In the genomic region with DNA sequence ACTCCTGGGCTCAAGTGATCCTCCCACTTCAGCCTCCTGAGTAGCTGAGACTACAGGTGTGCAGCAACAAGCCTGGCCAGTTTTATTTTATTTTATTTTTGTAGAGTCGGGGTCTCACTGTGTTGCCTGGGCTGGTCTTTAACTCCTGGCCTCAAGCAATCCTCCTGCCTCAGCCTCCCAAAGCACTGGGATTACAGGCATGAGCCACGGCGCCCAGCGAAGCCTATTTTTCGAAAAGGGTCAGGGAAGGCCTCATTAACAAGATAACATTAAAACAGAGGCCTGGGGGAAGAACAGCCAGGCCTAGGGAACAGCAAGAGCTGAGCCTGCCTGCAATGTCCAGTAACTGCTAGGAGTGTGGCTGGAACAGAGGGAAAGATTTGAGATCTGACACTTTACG, we compare ENCODE assay signal across 27 cellular contexts.
"Had no signal": no experiment of that assay in that cellular context is flagged by ENCODE, and none has a peak within 500 bp of the region (broad histone marks: within the 10 kb centered on the region; RNA-seq: fewer than 3 reads in every experiment).

No MANE protein-coding gene starts in this region.

- FAIRE-seq: urothelium cell line had no signal

- H3K4me1 ChIP-seq: stomach, suprapubic skin, testis, thyroid gland, tibial artery, tibial nerve, transverse colon, upper lobe of left lung, upper lobe of right lung, uterus, vagina had no signal

- H3K36me3 ChIP-seq: stomach, suprapubic skin, thoracic aorta, thyroid gland, tibial artery, tibial nerve, transverse colon, upper lobe of left lung, upper lobe of right lung, uterus, vagina had no signal

- H3K4me3 ChIP-seq: stomach, suprapubic skin, testis, thoracic aorta, thyroid gland, tibial artery, tibial nerve, transverse colon, upper lobe of left lung, upper lobe of right lung, uterus, vagina had no signal

- H3K9me3 ChIP-seq: stomach, suprapubic skin, testis, thoracic aorta, thyroid gland, tibial artery, transverse colon, upper lobe of left lung, upper lobe of right lung, uterus, vagina had no signal

- DNase-seq: stimulated activated CD4-positive, alpha-beta T cell treated with anti-CD3 and anti-CD28 coated beads, Interleukin-2, amount 100 ng/mL, for 48 hours; stimulated activated CD4-positive, alpha-beta T cell treated with anti-CD3 and anti-CD28 coated beads, Interleukin-4, amount 100 ng/mL, for 1 hour; stimulated activated CD4-positive, alpha-beta T cell treated with anti-CD3 and anti-CD28 coated beads, Interleukin-4, amount 100 ng/mL, for 24 hours; stimulated activated CD4-positive, alpha-beta T cell treated with anti-CD3 and anti-CD28 coated beads, Interleukin-4, amount 100 ng/mL, for 4 hours; stimulated activated CD8-positive, alpha-beta memory T cell treated with anti-CD3 and anti-CD28 coated beads, Interleukin-4, amount 100 ng/mL, for 48 hours; stimulated activated naive B cell treated with anti-CD40 and anti-IgM and Interleukin-4, amounts not matched to agents 10 μg/mL and 1 μg/mL and 100 μg/mL, for 72 hours; stimulated activated naive CD4-positive, alpha-beta T cell; stimulated activated naive CD4-positive, alpha-beta T cell treated with Interleukin-2 at 50 U/mL for 16 hours; stimulated activated naive CD8-positive, alpha-beta T cell treated with anti-CD3 and anti-CD28 coated beads, Interleukin-15, amount 100 ng/mL, for 72 hours; stimulated activated naive CD8-positive, alpha-beta T cell treated with anti-CD3 and anti-CD28 coated beads, Interleukin-15, Interleukin-2, amounts not matched to agents 100 U/mL and 50 U/mL, for 24 hours; stomach; substantia nigra; testis; thyroid gland; tibial artery; transverse colon; trophoblast cell; upper lobe of left lung; upper lobe of right lung; uterus had no signal

- H3K27ac ChIP-seq: stomach, suprapubic skin, testis, thoracic aorta, thyroid gland, tibial artery, tibial nerve, transverse colon, upper lobe of left lung, upper lobe of right lung, uterus, vagina had no signal

- ATAC-seq: stimulated activated effector memory CD8-positive, alpha-beta T cell treated with anti-CD3 and anti-CD28 coated beads, Interleukin-12 subunit alpha, Interleukin-12 subunit beta, amount 100 ng/mL, for 72 hours; stimulated activated memory B cell treated with anti-CD40 and anti-IgM and Interleukin-4, amounts not matched to agents 10 μg/mL and 1 μg/mL and 100 μg/mL, for 72 hours; stimulated activated naive B cell treated with anti-CD40 and anti-IgM and Interleukin-4, amounts not matched to agents 10 μg/mL and 1 μg/mL and 100 μg/mL, for 72 hours; stimulated activated naive CD8-positive, alpha-beta T cell treated with anti-CD3 and anti-CD28 coated beads, Interleukin-15, amount 100 ng/mL, for 72 hours; stimulated activated naive CD8-positive, alpha-beta T cell treated with anti-CD3 and anti-CD28 coated beads, Interleukin-15, Interleukin-2, amounts not matched to agents 100 U/mL and 50 U/mL, for 24 hours; upper lobe of right lung had no signal

- H3K27me3 ChIP-seq: suprapubic skin, testis, thyroid gland, tibial nerve, transverse colon, upper lobe of left lung, upper lobe of right lung, uterus, vagina had no signal
